8 cellular contexts compared by ENCODE assay signal in the genomic region with DNA sequence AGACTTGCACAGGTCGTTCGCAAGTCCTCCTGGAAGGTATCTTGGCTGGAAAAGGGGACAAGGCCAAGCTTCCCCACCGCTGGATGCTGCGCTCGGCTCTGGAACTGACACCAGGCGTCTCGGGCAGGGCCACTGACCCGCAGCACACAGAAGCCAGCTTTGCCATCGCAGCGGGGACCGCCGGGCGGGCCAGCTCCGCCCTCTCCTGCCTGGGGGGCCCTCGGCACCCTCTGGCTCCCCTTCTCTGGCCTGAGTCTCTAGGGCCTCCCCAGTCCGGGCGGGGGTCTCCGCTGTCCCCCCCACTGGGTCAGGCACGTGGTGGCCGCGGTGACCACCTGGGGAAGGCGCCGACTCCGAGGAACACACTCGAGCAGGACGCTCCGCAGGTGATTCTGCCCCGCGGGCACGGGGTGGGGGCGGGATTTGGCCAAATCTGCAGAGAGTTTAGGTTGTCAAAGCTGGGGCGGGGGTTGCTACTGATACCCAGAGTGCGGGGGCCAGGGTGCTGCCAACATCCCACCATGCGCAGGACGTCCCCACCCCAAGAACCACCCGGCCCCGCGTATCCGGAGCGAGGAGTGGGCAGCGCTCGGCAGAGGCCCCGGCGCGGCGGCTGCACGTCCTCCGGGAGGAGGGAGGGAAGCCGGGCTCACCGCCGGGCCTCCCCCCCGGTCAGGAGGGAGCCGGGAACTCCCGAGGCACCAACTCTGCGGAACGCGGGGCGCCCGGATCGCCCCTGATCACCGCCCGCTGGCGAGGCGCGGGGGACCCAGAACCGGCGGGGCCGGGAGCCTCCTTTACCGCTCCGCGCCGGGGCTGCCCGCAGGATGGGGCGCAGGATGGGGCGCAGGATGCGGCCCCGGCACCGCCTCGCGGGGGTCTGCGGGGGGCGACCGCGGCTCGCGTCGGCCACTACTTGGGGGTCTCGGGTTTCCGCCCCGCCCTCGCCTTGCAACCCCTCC. TPM values are rescaled to one million over a fixed set of nuclear protein-coding genes. Genes with fewer than 3 reads are reported as not detected.
DNase-seq lines count a peak whose midpoint lies in the region; ATAC-seq and TF ChIP-seq lines count a peak whose summit lies in the region.

No MANE protein-coding gene starts in this region.

- H3K9me3 ChIP-seq in SJCRH30 (replicated peaks) (no peaks in the 10 kb centered on the region), neuron (ENCODE audit: low read length) (peaks cover 6% of the 10 kb centered on the region)

- no peak for DNase-seq in SJCRH30
- no peak for DNase-seq in epithelial cell of proximal tubule (ENCODE audit: low read depth)
- no peak for DNase-seq in NCI-H526 treated with DMSO at 0.1 percent for 48 hours (lab: John Stamatoyannopoulos, UW)
- no peak for DNase-seq in stimulated activated naive CD4-positive, alpha-beta T cell treated with Interleukin-2 at 50 U/mL for 16 hours (lab: John Stamatoyannopoulos, UW)
- DNase-seq in medulla oblongata (ENCODE audit: extremely low spot score): no peak

- H3K36me3 ChIP-seq in SJCRH30 (peaks cover 10% of the 10 kb centered on the region), neuron (ENCODE audit: insufficient read depth, low read length) (no peaks in the 10 kb centered on the region)

- no peak for TF ChIP-seq CTCF in epithelial cell of proximal tubule (conservative IDR thresholded peaks at IDR 0.05; ENCODE audit: low read depth, low read length)

- H3K4me1 ChIP-seq in SJCRH30: peaks cover 33% of the 10 kb centered on the region
- H3K4me1 ChIP-seq in neuron (ENCODE audit: insufficient read depth, low read length): peaks cover 24% of the 10 kb centered on the region

- H3K4me3 ChIP-seq in SJCRH30 (peak overlapping the region; percentile 42), epithelial cell of proximal tubule (ENCODE audit: low read depth, low read length) (peak overlapping the region; percentile 48), neuron (ENCODE audit: low read length) (peak overlapping the region; percentile 55)

- ATAC-seq in GM19463 (IDR thresholded peaks at IDR 0.05; ENCODE audit: unreplicated experiment): peak; percentile 7
- ATAC-seq in HG02840 (IDR thresholded peaks at IDR 0.05; ENCODE audit: low FRiP score, unreplicated experiment): no peak

- H2AFZ ChIP-seq in neuron (ENCODE audit: low read depth, low read length): peak overlapping the region; percentile 95

- H3K27ac ChIP-seq in SJCRH30: no peak overlapping the region

- H3K27me3 ChIP-seq in SJCRH30 (no peaks in the 10 kb centered on the region), neuron (ENCODE audit: insufficient read depth, low read length) (peaks cover 27% of the 10 kb centered on the region)

RNA-seq across cellular contexts. Expression of gene METRNL, which starts 0.8 kb away (rescaled TPM):
- 46.2 and 49.7 TPM in 2 replicates for total RNA-seq in SJCRH30 (2014; rRNA removed; shearing (Covaris generic))
- 11.9 and 12.3 TPM in 2 replicates for total RNA-seq in epithelial cell of proximal tubule
